ENCODE assay signal across 19 cellular contexts in the genomic region with DNA sequence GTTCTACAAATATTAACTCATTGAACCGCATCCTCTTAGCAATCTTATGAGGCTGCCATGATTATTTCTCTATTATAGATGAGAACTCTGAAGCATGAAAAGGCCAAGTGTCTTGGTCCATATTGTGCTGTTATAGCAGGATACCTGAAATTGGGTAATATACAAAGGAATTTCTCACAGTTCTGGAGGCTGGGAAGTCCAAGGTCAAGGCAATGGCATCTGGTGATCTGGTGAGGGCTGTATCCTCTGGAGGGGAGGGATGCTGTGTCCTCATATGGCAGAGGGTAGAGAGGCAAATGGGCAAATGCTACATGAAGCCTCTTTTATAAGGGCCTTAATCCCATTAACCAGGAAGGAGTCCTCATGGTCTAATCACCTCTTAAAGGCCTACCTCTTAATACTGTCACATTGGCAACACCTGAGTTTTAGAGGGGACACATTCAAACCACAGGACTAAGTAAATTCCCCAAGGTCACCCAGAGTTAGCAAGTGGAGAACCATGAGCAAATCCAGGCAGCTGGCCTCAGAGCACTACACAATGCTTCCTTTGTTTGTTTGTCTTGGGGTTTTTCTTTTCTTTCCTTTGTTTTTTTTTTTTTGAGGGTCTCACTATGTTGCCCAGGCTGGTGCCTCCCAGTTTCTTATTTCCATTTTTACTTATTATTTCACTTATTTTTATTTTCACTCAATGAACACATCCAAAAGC. TPM values are rescaled to one million over a fixed set of nuclear protein-coding genes. Genes with fewer than 3 reads are reported as not detected.
DNase-seq lines count a peak whose midpoint lies in the region; FAIRE-seq and TF ChIP-seq lines count a peak whose summit lies in the region.
"Had no signal": no experiment of that assay in that cellular context is flagged by ENCODE, and none has a peak within 500 bp of the region (broad histone marks: within the 10 kb centered on the region; RNA-seq: fewer than 3 reads in every experiment).

No MANE protein-coding gene starts in this region.

- H3K4me3 Mint-ChIP-seq in Caco-2 (ENCODE audit: unreplicated experiment) = no peak overlapping the region
- H3K4me3 Mint-ChIP-seq: B cell; CD8-positive, alpha-beta T cell; GM23338; HFFc6 had no signal

- no TSS peak for BruUV-seq in Caco-2 (replicated peaks; lab: Mats Ljungman, UMichigan)

- no peak overlapping the region for H3K4me3 ChIP-seq in H1 (ENCODE audit: extremely low read depth in 1 of 4, insufficient read depth in 2 of 4, low read depth in 3 of 4, low read length in 4 of 4)
- H3K4me3 ChIP-seq in Caco-2 (ENCODE audit: low read depth, low read length) = no peak overlapping the region
- H3K4me3 ChIP-seq: BLaER1 treated with 17β-estradiol and CSF1 and Interleukin-3, amounts not matched to agents 10 nM and 100 nM; GM23338 had no signal

- no peak overlapping the region for H4K8ac ChIP-seq in H1 (ENCODE audit: extremely low read depth, insufficient read depth, low read length)

- H3K27me3 ChIP-seq in H1 (replicated peaks in 1 of 4; ENCODE audit: control insufficient read depth in 3 of 4, extremely low read depth in 1 of 4, insufficient read depth in 3 of 4, low read length in 3 of 4) (no peaks in the 10 kb centered on the region), Caco-2 (replicated peaks; ENCODE audit: control insufficient read depth, insufficient read depth, low read length) (no peaks in the 10 kb centered on the region)
- H3K27me3 ChIP-seq: BLaER1 treated with 17β-estradiol and CSF1 and Interleukin-3, amounts not matched to agents 10 nM and 100 nM had no signal

- no peak overlapping the region for H3K56ac ChIP-seq in H1 (replicated peaks; ENCODE audit: insufficient read length, low read depth, low read length)

- no peak overlapping the region for H4K5ac ChIP-seq in H1 (ENCODE audit: insufficient read length, low read depth, low read length)

- H3K23me2 ChIP-seq in H1 (ENCODE audit: low read depth, low read length) = no peaks in the 10 kb centered on the region

- TF ChIP-seq RAD21 in H1 (IDR thresholded peaks at IDR 0.05 in 1 of 2, conservative IDR thresholded peaks at IDR 0.05 in 1 of 2; ENCODE audit: low read depth in 2 of 2, low read length in 2 of 2) = no peak

- TF ChIP-seq POLR2A in H1 (IDR thresholded peaks at IDR 0.05; ENCODE audit: control extremely low read depth in 1 of 2, low read depth in 2 of 2, low read length in 2 of 2) = no peak

- H3K4ac ChIP-seq in H1 (replicated peaks; ENCODE audit: insufficient read length, low read depth, low read length) = no peak overlapping the region

- peaks cover 0 to 7% (median 3%) of the 10 kb centered on the region in 4 experiments; a peak in 3 of 7 replicates for H3K4me1 ChIP-seq in H1 (replicated peaks in 1 of 4; ENCODE audit: control insufficient read depth in 3 of 4, insufficient read depth in 4 of 4, low read length in 3 of 4)
- H3K4me1 ChIP-seq in Caco-2 = no peaks in the 10 kb centered on the region

- WGBS in H1 (ENCODE audit: extremely low coverage in 1 of 2, insufficient coverage in 1 of 2, insufficient read length in 1 of 2, insufficient replicate concordance in 2 of 2, low coverage in 1 of 2, low lambda C conversion rate in 2 of 2, missing lambda C conversion rate in 1 of 2), 2 experiments = 92% methylated on average over 1 of the region's 1 CpG; no CpG with 5 or more reads in 1 of the 2 experiments

- intact Hi-C loops in Caco-2 (cut with micrococcal nuclease; ENCODE audit: unreplicated experiment) = no loop called here

- no peak overlapping the region for H3K18ac ChIP-seq in H1 (ENCODE audit: extremely low read depth, low read length)

- H3K23ac ChIP-seq in H1 (ENCODE audit: insufficient read length) = no peak overlapping the region

- no peak overlapping the region for H3K27ac ChIP-seq in H1 (ENCODE audit: low read depth, low read length)
- H3K27ac ChIP-seq: BLaER1 treated with 17β-estradiol and CSF1 and Interleukin-3, amounts not matched to agents 10 nM and 100 nM; HL-60 had no signal

- H3K14ac ChIP-seq in H1 (ENCODE audit: insufficient read length) = no peak overlapping the region

- TF ChIP-seq CTCF in H1 (IDR thresholded peaks at IDR 0.05; ENCODE audit: control extremely low read depth in 1 of 3, insufficient read depth in 1 of 3, low read depth in 1 of 3, low read length in 3 of 3) = no peak
- no peak for TF ChIP-seq CTCF in Caco-2 (IDR thresholded peaks at IDR 0.05; ENCODE audit: insufficient read depth in 1 of 2, low read depth in 1 of 2, low read length in 1 of 2, severe bottlenecking in 1 of 2, unreplicated experiment in 1 of 2)

- H3K79me2 ChIP-seq in H1 (ENCODE audit: control insufficient read depth in 1 of 2, insufficient read depth in 2 of 2, low read length in 2 of 2) = no peaks in the 10 kb centered on the region

- H2BK20ac ChIP-seq in H1 (ENCODE audit: low read length) = 0 out of 2 replicates have a peak overlapping the region, but pooled peaks have one; percentile 76

- H2BK5ac ChIP-seq in H1 (ENCODE audit: low read depth, low read length) = no peak overlapping the region

- H3K9me3 Mint-ChIP-seq in Caco-2 (ENCODE audit: unreplicated experiment) = peaks cover 8% of the 10 kb centered on the region
- H3K9me3 Mint-ChIP-seq: CD8-positive, alpha-beta T cell; HFFc6 had no signal

- no peak overlapping the region for H3K9ac ChIP-seq in H1 (replicated peaks in 1 of 4; ENCODE audit: extremely low read depth in 1 of 4, low read depth in 3 of 4, low read length in 3 of 4)
- H3K9ac ChIP-seq: BLaER1 treated with 17β-estradiol and CSF1 and Interleukin-3, amounts not matched to agents 10 nM and 100 nM had no signal

- H3K79me1 ChIP-seq in H1 (ENCODE audit: low read depth, low read length) = no peaks in the 10 kb centered on the region

- peak; percentile 9 for DNase-seq in activated effector memory CD4-positive, alpha-beta T cell treated with anti-CD3 and anti-CD28 coated beads, Interleukin-2, amount 50 U/mL, for 16 hours
- no peak for DNase-seq in activated effector memory CD4-positive, alpha-beta T cell treated with Interleukin-2 at 50 U/mL for 16 hours
- peak; percentile 33 for DNase-seq in NCI-H524 treated with DMSO at 0.1 percent for 48 hours (lab: John Stamatoyannopoulos, UW)
- DNase-seq in H1 (ENCODE audit: low read depth in 1 of 2, low spot score in 2 of 2) = no peak
- DNase-seq in AML-193 (lab: John Stamatoyannopoulos, UW) = no peak
- DNase-seq in Caco-2 = no peak
- DNase-seq: 8988T; CD8-positive, alpha-beta T cell; H7; HFFc6; IMR-90; KBM-7 had no signal

- no peak overlapping the region for H2BK12ac ChIP-seq in H1 (ENCODE audit: low read depth, low read length)

- no peak overlapping the region for H3K27ac Mint-ChIP-seq in Caco-2 (ENCODE audit: unreplicated experiment)
- H3K27ac Mint-ChIP-seq: B cell; CD8-positive, alpha-beta T cell; GM23338; HFFc6 had no signal

- H3K36me3 Mint-ChIP-seq in Caco-2 (ENCODE audit: insufficient read depth, unreplicated experiment) = no peaks in the 10 kb centered on the region
- H3K36me3 Mint-ChIP-seq: CD8-positive, alpha-beta T cell had no signal

- no peaks in the 10 kb centered on the region for H3K27me3 Mint-ChIP-seq in Caco-2 (ENCODE audit: insufficient read depth, unreplicated experiment)
- H3K27me3 Mint-ChIP-seq: B cell had no signal

- H4K91ac ChIP-seq in H1 (replicated peaks; ENCODE audit: insufficient read length, low read length) = no peak overlapping the region

- H3K36me3 ChIP-seq in H1 (ENCODE audit: control insufficient read depth in 2 of 4, insufficient read depth in 4 of 4, low read length in 3 of 4) = no peaks in the 10 kb centered on the region; a peak in 1 of 8 replicates
- H3K36me3 ChIP-seq in Caco-2 (ENCODE audit: control insufficient read depth, insufficient read depth, low read length) = no peaks in the 10 kb centered on the region
- H3K36me3 ChIP-seq: BLaER1 treated with 17β-estradiol and CSF1 and Interleukin-3, amounts not matched to agents 10 nM and 100 nM had no signal

- no peak overlapping the region for H2AFZ ChIP-seq in H1 (ENCODE audit: low read length)
- H2AFZ ChIP-seq: GM23338 had no signal

- no peak for TF ChIP-seq EP300 in H1 (IDR thresholded peaks at IDR 0.05; ENCODE audit: borderline replicate concordance in 1 of 2, low read depth in 2 of 2, low read length in 2 of 2)

- no peaks in the 10 kb centered on the region for H3K4me1 Mint-ChIP-seq in Caco-2 (ENCODE audit: low read depth, unreplicated experiment)
- H3K4me1 Mint-ChIP-seq: B cell had no signal

- H2AK5ac ChIP-seq in H1 (ENCODE audit: low read depth, low read length) = no peak overlapping the region

- H2BK120ac ChIP-seq in H1 (replicated peaks; ENCODE audit: low read depth, low read length) = no peak overlapping the region

- H3K4me2 ChIP-seq in H1 (ENCODE audit: insufficient read depth in 1 of 2, low read depth in 2 of 2, low read length in 2 of 2) = no peak overlapping the region
- H3K4me2 ChIP-seq: BLaER1 treated with 17β-estradiol and CSF1 and Interleukin-3, amounts not matched to agents 10 nM and 100 nM; GM23338 had no signal

- no peaks in the 10 kb centered on the region for H4K20me1 ChIP-seq in H1 (replicated peaks in 1 of 2; ENCODE audit: control insufficient read depth in 1 of 2, insufficient read depth in 2 of 2, low read length in 2 of 2)
- H4K20me1 ChIP-seq: BLaER1 treated with 17β-estradiol and CSF1 and Interleukin-3, amounts not matched to agents 10 nM and 100 nM had no signal

- H3K9me3 ChIP-seq in H1 (ENCODE audit: insufficient read depth in 2 of 2, low read depth in 1 of 2, low read length in 1 of 2) (no peaks in the 10 kb centered on the region), Caco-2 (no peaks in the 10 kb centered on the region)

- POLR2A ChIA-PET in H1 (lab: Charles Lee; ENCODE audit: partially characterized antibody) = no interaction called here
- POLR2A ChIA-PET in Caco-2 (lab: Charles Lee) = no interaction called here

- CTCF ChIA-PET in H1 (lab: Charles Lee; ENCODE audit: partially characterized antibody) = interaction anchor here (1.5 kb wide), 1 partner anchor 15 kb away, joined by 3 read pairs; no protein-coding TSS in a partner anchor
- CTCF ChIA-PET in Caco-2 (lab: Charles Lee) = no interaction called here

- H2BK15ac ChIP-seq in H1 (ENCODE audit: low read length) = no peak overlapping the region

- no peak for FAIRE-seq in H1 (lab: Jason Lieb, UNC)
- FAIRE-seq: D721Med, G401.6, GM12891 had no signal

RNA-seq across cellular contexts. Expression of a gene that starts 22.7 kb away (rescaled TPM):
- 364 and 367 TPM in 2 replicates for total RNA-seq in H1 (2021; fragmentation: NEBNext Ultra II Directional; extraction: Animal tissue kit (Norgen Biotek cat#: 25700))
- polyA plus RNA-seq in H1 (2011; rRNA removed) = 38.0 and 75.3 TPM in 2 replicates
- 69.4 TPM for polyA plus RNA-seq in H1 (2011; cell fraction: cytosol; rRNA removed)
- polyA plus RNA-seq in H1 (2011; cell fraction: nucleus; rRNA removed) = 16.0 TPM
- polyA plus RNA-seq in H1 (2012, experiment 1 of 2) = 220 to 371 TPM (median 242 TPM) in 4 replicates
- polyA plus RNA-seq in H1 (2012, experiment 2 of 2) = 140 TPM
- 152 TPM for polyA plus RNA-seq in H1 (2013, experiment 1 of 2)
- polyA plus RNA-seq in H1 (2013, experiment 2 of 2) = 153 TPM
- 13.4 and 19.3 TPM in 2 replicates for polyA minus RNA-seq in H1 (2011; rRNA and poly(A)+ RNA removed)
- 19.4 TPM for polyA minus RNA-seq in H1 (2011; cell fraction: cytosol; rRNA and poly(A)+ RNA removed)
- 33.6 TPM for polyA minus RNA-seq in H1 (2011; cell fraction: nucleus; rRNA and poly(A)+ RNA removed)
- total RNA-seq in Caco-2 (2022) = 395 and 441 TPM in 2 replicates

RNA-seq across cellular contexts. Expression of a gene that starts 55.9 kb away (rescaled TPM):
- 26.2 and 26.5 TPM in 2 replicates for total RNA-seq in H1 (2021; fragmentation: NEBNext Ultra II Directional; extraction: Animal tissue kit (Norgen Biotek cat#: 25700))
- polyA plus RNA-seq in H1 (2011; rRNA removed) = 8.3 and 10.8 TPM in 2 replicates
- polyA plus RNA-seq in H1 (2011; cell fraction: cytosol; rRNA removed) = 10.7 TPM
- polyA plus RNA-seq in H1 (2011; cell fraction: nucleus; rRNA removed) = 17.0 TPM
- 10.4 to 14.1 TPM (median 13.4 TPM) in 4 replicates for polyA plus RNA-seq in H1 (2012, experiment 1 of 2)
- polyA plus RNA-seq in H1 (2012, experiment 2 of 2) = 4.8 TPM
- polyA plus RNA-seq in H1 (2013, experiment 1 of 2) = 8.5 TPM
- 8.7 TPM for polyA plus RNA-seq in H1 (2013, experiment 2 of 2)
- 11.9 and 13.9 TPM in 2 replicates for polyA minus RNA-seq in H1 (2011; rRNA and poly(A)+ RNA removed)
- polyA minus RNA-seq in H1 (2011; cell fraction: cytosol; rRNA and poly(A)+ RNA removed) = 15.9 TPM
- 15.9 TPM for polyA minus RNA-seq in H1 (2011; cell fraction: nucleus; rRNA and poly(A)+ RNA removed)
- 41.9 and 45.6 TPM in 2 replicates for total RNA-seq in Caco-2 (2022)

RNA-seq across cellular contexts. Expression of a gene that starts 59.1 kb away (rescaled TPM):
- total RNA-seq in H1 (2021; fragmentation: NEBNext Ultra II Directional; extraction: Animal tissue kit (Norgen Biotek cat#: 25700)) = 60.1 and 63.7 TPM in 2 replicates
- 21.3 and 32.3 TPM in 2 replicates for polyA plus RNA-seq in H1 (2011; rRNA removed)
- polyA plus RNA-seq in H1 (2011; cell fraction: cytosol; rRNA removed) = 32.8 TPM
- 13.1 TPM for polyA plus RNA-seq in H1 (2011; cell fraction: nucleus; rRNA removed)
- polyA plus RNA-seq in H1 (2012, experiment 1 of 2) = 28.3 to 44.9 TPM (median 32.7 TPM) in 4 replicates
- polyA plus RNA-seq in H1 (2012, experiment 2 of 2) = 10.0 TPM
- 59.5 TPM for polyA plus RNA-seq in H1 (2013, experiment 1 of 2)
- polyA plus RNA-seq in H1 (2013, experiment 2 of 2) = 59.8 TPM
- polyA minus RNA-seq in H1 (2011; rRNA and poly(A)+ RNA removed) = 24.8 and 38.1 TPM in 2 replicates
- polyA minus RNA-seq in H1 (2011; cell fraction: cytosol; rRNA and poly(A)+ RNA removed) = 41.6 TPM
- polyA minus RNA-seq in H1 (2011; cell fraction: nucleus; rRNA and poly(A)+ RNA removed) = 51.7 TPM
- total RNA-seq in Caco-2 (2022) = 33.3 and 37.5 TPM in 2 replicates

RNA-seq across cellular contexts. Expression of a gene that starts 59.2 kb away (rescaled TPM):
- total RNA-seq in H1 (2021; fragmentation: NEBNext Ultra II Directional; extraction: Animal tissue kit (Norgen Biotek cat#: 25700)) = 34.1 and 34.5 TPM in 2 replicates
- polyA plus RNA-seq in H1 (2011; rRNA removed) = 29.9 and 30.4 TPM in 2 replicates
- polyA plus RNA-seq in H1 (2011; cell fraction: cytosol; rRNA removed) = 29.6 TPM
- polyA plus RNA-seq in H1 (2011; cell fraction: nucleus; rRNA removed) = 22.9 TPM
- 27.2 to 32.0 TPM (median 30.5 TPM) in 4 replicates for polyA plus RNA-seq in H1 (2012, experiment 1 of 2)
- 28.3 TPM for polyA plus RNA-seq in H1 (2012, experiment 2 of 2)
- 37.7 TPM for polyA plus RNA-seq in H1 (2013, experiment 1 of 2)
- polyA plus RNA-seq in H1 (2013, experiment 2 of 2) = 35.9 TPM
- polyA minus RNA-seq in H1 (2011; rRNA and poly(A)+ RNA removed) = 5.3 and 5.9 TPM in 2 replicates
- polyA minus RNA-seq in H1 (2011; cell fraction: cytosol; rRNA and poly(A)+ RNA removed) = 14.5 TPM
- polyA minus RNA-seq in H1 (2011; cell fraction: nucleus; rRNA and poly(A)+ RNA removed) = 20.2 TPM
- total RNA-seq in Caco-2 (2022) = 32.8 and 33.9 TPM in 2 replicates

Comparison
In these comparisons a context has a peak if more than half of its experiments do, and no peak if none do; other contexts are left out.
1. DNase-seq: peak in activated effector memory CD4-positive, alpha-beta T cell treated with anti-CD3 and anti-CD28 coated beads, Interleukin-2, amount 50 U/mL, for 16 hours (single experiment) and NCI-H524 treated with DMSO at 0.1 percent for 48 hours (single experiment); none in activated effector memory CD4-positive, alpha-beta T cell treated with Interleukin-2 at 50 U/mL for 16 hours (single experiment), H1 (0 of 2), AML-193 (0 of 2) and Caco-2 (0 of 2).